8 cellular contexts compared by ENCODE assay signal in genomic region chr12:89373772-89374572, GRCh38. TPM values are rescaled to one million over a fixed set of nuclear protein-coding genes. Genes with fewer than 3 reads are reported as not detected.
DNase-seq lines count a peak whose midpoint lies in the region; FAIRE-seq and TF ChIP-seq lines count a peak whose summit lies in the region.

No MANE protein-coding gene starts in this region.

- no peaks in the 10 kb centered on the region for H3K36me3 Mint-ChIP-seq in activated naive CD4-positive, alpha-beta T cell treated with anti-CD3 and anti-CD28 coated beads, Interleukin-2, amount 10 ng/mL, durations not matched to agents 7 days and 5 days

- no peaks in the 10 kb centered on the region for H3K36me3 ChIP-seq in bronchial epithelial cell (ENCODE audit: control insufficient read depth, insufficient read depth, low read length)

- no peak overlapping the region for H3K27ac Mint-ChIP-seq in activated naive CD4-positive, alpha-beta T cell treated with anti-CD3 and anti-CD28 coated beads, Interleukin-2, amount 10 ng/mL, durations not matched to agents 7 days and 5 days

- H3K9me3 Mint-ChIP-seq in activated naive CD4-positive, alpha-beta T cell treated with anti-CD3 and anti-CD28 coated beads, Interleukin-2, amount 10 ng/mL, durations not matched to agents 7 days and 5 days, result no peaks in the 10 kb centered on the region

- H3K4me1 Mint-ChIP-seq in activated naive CD4-positive, alpha-beta T cell treated with anti-CD3 and anti-CD28 coated beads, Interleukin-2, amount 10 ng/mL, durations not matched to agents 7 days and 5 days, result peaks cover 42% of the 10 kb centered on the region

- H3K4me3 ChIP-seq in bronchial epithelial cell (ENCODE audit: low read depth, low read length), result no peak overlapping the region

- CTCF ChIA-PET in activated naive CD4-positive, alpha-beta T cell treated with anti-CD3 and anti-CD28 coated beads, Interleukin-2, amount 10 ng/mL, durations not matched to agents 7 days and 5 days (lab: Charles Lee), result interaction anchor here (0.7 kb wide), 1 partner anchor 129 kb away, joined by 3 read pairs; no protein-coding TSS in a partner anchor

- no peak for FAIRE-seq in bronchial epithelial cell (lab: Jason Lieb, UNC)

- H3K4me3 Mint-ChIP-seq in activated naive CD4-positive, alpha-beta T cell treated with anti-CD3 and anti-CD28 coated beads, Interleukin-2, amount 10 ng/mL, durations not matched to agents 7 days and 5 days, result no peak overlapping the region

- peaks cover 7% of the 10 kb centered on the region for H3K27me3 Mint-ChIP-seq in activated naive CD4-positive, alpha-beta T cell treated with anti-CD3 and anti-CD28 coated beads, Interleukin-2, amount 10 ng/mL, durations not matched to agents 7 days and 5 days

- no peaks in the 10 kb centered on the region for H3K27me3 ChIP-seq in bronchial epithelial cell (ENCODE audit: control insufficient read depth, insufficient read depth, low read length)

- TF ChIP-seq CTCF in bronchial epithelial cell (IDR thresholded peaks at IDR 0.05; ENCODE audit: insufficient read depth, low read length, severe bottlenecking), result no peak

- DNase-seq in LHCN-M2 (ENCODE audit: low read depth) (peak; percentile 79), bronchial epithelial cell (ENCODE audit: low read depth) (peak; percentile 86), iris pigment epithelial cell (ENCODE audit: low read depth) (peak; percentile 94), stromal cell of bone marrow (ENCODE audit: low read depth) (peak; percentile 71), NCI-H1048 (lab: John Stamatoyannopoulos, UW) (no peak), occipital lobe (lab: John Stamatoyannopoulos, UW) (no peak), T-helper 2 cell (no peak)
- no peak for DNase-seq in activated naive CD4-positive, alpha-beta T cell treated with anti-CD3 and anti-CD28 coated beads, Interleukin-2, amount 10 ng/mL, durations not matched to agents 7 days and 5 days

RNA-seq across cellular contexts. Expression of gene DUSP6, which starts 21.7 kb away (rescaled TPM):
- total RNA-seq in LHCN-M2 (2014; rRNA removed) (28.3 and 31.6 TPM in 2 replicates), bronchial epithelial cell (12.9 and 149 TPM in 2 replicates), occipital lobe (34.5 TPM)
- polyA plus RNA-seq in LHCN-M2 (2012), result 5.3 TPM

Comparison
In these comparisons a context has a peak if more than half of its experiments do, and no peak if none do; other contexts are left out.
1. DNase-seq: peak in LHCN-M2 (single experiment), bronchial epithelial cell (single experiment), iris pigment epithelial cell (single experiment) and stromal cell of bone marrow (single experiment); none in NCI-H1048 (single experiment), occipital lobe (single experiment), T-helper 2 cell (0 of 5) and activated naive CD4-positive, alpha-beta T cell treated with anti-CD3 and anti-CD28 coated beads, Interleukin-2, amount 10 ng/mL, durations not matched to agents 7 days and 5 days (single experiment).